14 cellular contexts compared by ENCODE assay signal in genomic region chr9:136575626-136576268, GRCh38.
"Had no signal": no experiment of that assay in that cellular context is flagged by ENCODE, and none has a peak within 500 bp of the region (broad histone marks: within the 10 kb centered on the region; RNA-seq: fewer than 3 reads in every experiment).

No MANE protein-coding gene starts in this region.

- H3K4me3 ChIP-seq: gastrocnemius medialis, heart right ventricle, lower lobe of right lung had no signal

- H3K4me1 Mint-ChIP-seq: activated naive CD8-positive, alpha-beta T cell treated with anti-CD3 and anti-CD28 coated beads for 36 hours had no signal

- DNase-seq: activated CD4-positive, CD25-positive, alpha-beta regulatory T cell treated with anti-CD3 and anti-CD28 coated beads, Interleukin-2, amount 50 U/mL, for 72 hours; activated CD8-positive, alpha-beta memory T cell treated with anti-CD3 and anti-CD28 coated beads, Interleukin-2, amount 10 ng/mL, durations not matched to agents 7 days and 5 days; activated gamma-delta T cell; activated naive CD8-positive, alpha-beta T cell treated with anti-CD3 and anti-CD28 coated beads for 36 hours; activated T-cell treated with anti-CD3 and anti-CD28 coated beads, Interleukin-2, amount 50 U/mL, for 24 hours; lower lobe of right lung; naive thymus-derived CD4-positive, alpha-beta T cell; stimulated activated CD4-positive, alpha-beta T cell treated with anti-CD3 and anti-CD28 coated beads, Interleukin-12 subunit alpha, Interleukin-12 subunit beta, amount 100 ng/mL, for 4 hours; stimulated activated naive CD4-positive, alpha-beta T cell had no signal

- H3K27me3 Mint-ChIP-seq: activated naive CD8-positive, alpha-beta T cell treated with anti-CD3 and anti-CD28 coated beads for 36 hours; activated T-cell treated with anti-CD3 and anti-CD28 coated beads, Interleukin-2, amount 50 U/mL, for 24 hours; naive thymus-derived CD4-positive, alpha-beta T cell; type B pancreatic cell had no signal

- H3K27ac Mint-ChIP-seq: activated naive CD8-positive, alpha-beta T cell treated with anti-CD3 and anti-CD28 coated beads for 36 hours; activated T-cell treated with anti-CD3 and anti-CD28 coated beads, Interleukin-2, amount 50 U/mL, for 24 hours; progenitor cell of endocrine pancreas; type B pancreatic cell had no signal

- H3K27ac ChIP-seq: gastrocnemius medialis, heart right ventricle, lower lobe of right lung had no signal

- FAIRE-seq: bronchial epithelial cell had no signal

- H3K4me1 ChIP-seq: gastrocnemius medialis had no signal

- H3K4me3 Mint-ChIP-seq: activated CD8-positive, alpha-beta memory T cell treated with anti-CD3 and anti-CD28 coated beads, Interleukin-2, amount 10 ng/mL, durations not matched to agents 7 days and 5 days; activated naive CD8-positive, alpha-beta T cell treated with anti-CD3 and anti-CD28 coated beads for 36 hours; activated T-cell treated with anti-CD3 and anti-CD28 coated beads, Interleukin-2, amount 50 U/mL, for 24 hours; naive thymus-derived CD4-positive, alpha-beta T cell; type B pancreatic cell had no signal

- ATAC-seq: activated CD8-positive, alpha-beta memory T cell treated with anti-CD3 and anti-CD28 coated beads, Interleukin-2, amount 10 ng/mL, durations not matched to agents 7 days and 5 days had no signal

- H3K9me3 Mint-ChIP-seq: activated naive CD8-positive, alpha-beta T cell treated with anti-CD3 and anti-CD28 coated beads for 36 hours; activated T-cell treated with anti-CD3 and anti-CD28 coated beads, Interleukin-2, amount 50 U/mL, for 24 hours; type B pancreatic cell had no signal

- H3K36me3 ChIP-seq: gastrocnemius medialis, heart right ventricle, lower lobe of right lung had no signal

- H3K36me3 Mint-ChIP-seq: activated CD8-positive, alpha-beta memory T cell treated with anti-CD3 and anti-CD28 coated beads, Interleukin-2, amount 10 ng/mL, durations not matched to agents 7 days and 5 days; activated naive CD8-positive, alpha-beta T cell treated with anti-CD3 and anti-CD28 coated beads for 36 hours; naive thymus-derived CD4-positive, alpha-beta T cell; type B pancreatic cell had no signal

- H3K9me3 ChIP-seq: gastrocnemius medialis, heart right ventricle, lower lobe of right lung had no signal
